7 cellular contexts compared by ENCODE assay signal in genomic region chr5:91162534-91163381, GRCh38.
DNase-seq lines count a peak whose midpoint lies in the region; ATAC-seq lines count a peak whose summit lies in the region.

No MANE protein-coding gene starts in this region.

- no peak overlapping the region for H3K4me3 ChIP-seq in skeletal muscle cell (ENCODE audit: low read depth, low read length)

- DNase-seq in OCI-M1 (lab: John Stamatoyannopoulos, UW): peak; percentile 83
- peak; percentile 41 for DNase-seq in activated gamma-delta T cell treated with anti-CD3 and anti-CD28 coated beads, Interleukin-2, amount 50 U/mL, for 16 hours (ENCODE audit: low read depth)
- peak; percentile 65 for DNase-seq in left cardiac atrium
- DNase-seq in skeletal muscle cell (ENCODE audit: low read depth): peak; percentile 88
- DNase-seq in NCI-H526 (lab: John Stamatoyannopoulos, UW): no peak

- ATAC-seq in GM18861 (IDR thresholded peaks at IDR 0.05; ENCODE audit: unreplicated experiment) (peak; percentile 95), HG02973 (IDR thresholded peaks at IDR 0.05; ENCODE audit: unreplicated experiment) (peak; percentile 99), left cardiac atrium (peak; percentile 87 to 98)

- intact Hi-C loops in left cardiac atrium (cut with DNase I): no loop called here

Comparison
In these comparisons a context has a peak if more than half of its experiments do, and no peak if none do; other contexts are left out.
1. DNase-seq: peak in OCI-M1 (single experiment), activated gamma-delta T cell treated with anti-CD3 and anti-CD28 coated beads, Interleukin-2, amount 50 U/mL, for 16 hours (single experiment), left cardiac atrium (single experiment) and skeletal muscle cell (single experiment); none in NCI-H526 (0 of 2).
2. Peak in every context shown above with its lines, with median percentiles within 50 percentile points of each other: ATAC-seq.